Comparison of ENCODE assay signal across 19 cellular contexts in the genomic region with DNA sequence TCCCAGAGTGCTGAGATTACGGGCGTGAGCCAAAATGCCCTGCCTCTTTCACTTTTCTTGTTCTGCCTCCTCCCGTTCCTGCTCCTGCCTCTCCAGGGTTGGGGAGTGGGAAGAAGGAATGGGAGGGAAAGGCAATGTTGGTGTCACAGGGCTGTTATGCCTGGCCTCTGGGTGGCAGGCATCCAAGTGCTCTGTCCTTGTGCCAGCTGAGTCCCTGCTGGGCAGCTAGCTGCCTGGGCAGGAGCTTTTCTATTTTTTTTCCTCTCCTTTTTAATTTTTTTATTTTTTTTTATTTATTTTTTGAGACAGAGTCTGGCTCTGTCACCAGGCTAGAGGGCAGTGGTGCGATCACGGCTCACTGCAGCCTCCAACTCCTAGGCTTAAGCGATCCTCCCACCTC. TPM values are rescaled to one million over a fixed set of nuclear protein-coding genes. Genes with fewer than 3 reads are reported as not detected.
DNase-seq lines count a peak whose midpoint lies in the region; ATAC-seq and TF ChIP-seq lines count a peak whose summit lies in the region.
"Had no signal": no experiment of that assay in that cellular context is flagged by ENCODE, and none has a peak within 500 bp of the region (broad histone marks: within the 10 kb centered on the region; RNA-seq: fewer than 3 reads in every experiment).

No MANE protein-coding gene starts in this region.

- H3K9me3 ChIP-seq in MG63 (no peaks in the 10 kb centered on the region), lower lobe of right lung (no peaks in the 10 kb centered on the region)
- H3K9me3 ChIP-seq: ovary had no signal

- peaks cover 4% of the 10 kb centered on the region; the same call in 1 of the 2 replicates for H3K36me3 ChIP-seq in MG63
- peaks cover 73% of the 10 kb centered on the region for H3K36me3 ChIP-seq in lower lobe of right lung
- H3K36me3 ChIP-seq: ovary had no signal

- DNase-seq in MG63 (peak; percentile 65), cerebellar cortex (ENCODE audit: low spot score) (peak; percentile 63), lower lobe of right lung (peak; percentile 71), superior temporal gyrus (ENCODE audit: extremely low spot score) (peak; percentile 76), NCI-H82 (lab: John Stamatoyannopoulos, UW) (no peak), NCI-H1436 (lab: John Stamatoyannopoulos, UW) (no peak)
- DNase-seq: activated CD4-positive, alpha-beta T cell treated with anti-CD3 and anti-CD28 coated beads, Interleukin-2, amount 10 ng/mL, durations not matched to agents 24 days and 14 days; activated naive CD8-positive, alpha-beta T cell treated with anti-CD3 and anti-CD28 coated beads, Interleukin-2, amount 10 ng/mL, durations not matched to agents 7 days and 5 days; DMS53; immature natural killer cell; NCI-H1436 treated with DMSO at 0.1 percent for 48 hours; NCI-H226 had no signal

- ATAC-seq in lower lobe of right lung (no peak), HG03520 (IDR thresholded peaks at IDR 0.05; ENCODE audit: unreplicated experiment) (no peak), GM19455 (IDR thresholded peaks at IDR 0.05; ENCODE audit: unreplicated experiment) (no peak)

- no peak overlapping the region for H3K27ac ChIP-seq in lower lobe of right lung
- H3K27ac ChIP-seq: HL-60, KMS-11, ovary had no signal

- H3K27me3 ChIP-seq in MG63 (no peaks in the 10 kb centered on the region), lower lobe of right lung (ENCODE audit: low read depth) (no peaks in the 10 kb centered on the region)
- H3K27me3 ChIP-seq: ovary had no signal

- no peak overlapping the region for H3K4me3 ChIP-seq in MG63
- no peak overlapping the region for H3K4me3 ChIP-seq in lower lobe of right lung
- H3K4me3 ChIP-seq: ovary had no signal

- TF ChIP-seq CTCF in lower lobe of right lung (IDR thresholded peaks at IDR 0.05) = no peak

- peaks cover 10% of the 10 kb centered on the region for H3K4me1 ChIP-seq in lower lobe of right lung

- intact Hi-C loops in lower lobe of right lung (cut with DNase I) = no loop called here

RNA-seq across cellular contexts. Expression of gene SAC3D1, which starts 4.1 kb away (rescaled TPM):
- 42.1 and 54.8 TPM in 2 replicates for total RNA-seq in MG63 (2014; rRNA removed; shearing (Covaris generic); ENCODE audit: low replicate concordance)
- total RNA-seq in lower lobe of right lung = 12.6 TPM

RNA-seq across cellular contexts. Expression of gene SNX15, which starts 9.7 kb away (rescaled TPM):
- total RNA-seq in MG63 (2014; rRNA removed; shearing (Covaris generic); ENCODE audit: low replicate concordance) = 11.2 and 18.5 TPM in 2 replicates
- total RNA-seq in lower lobe of right lung = 25.4 TPM

RNA-seq across cellular contexts. Expression of gene NAALADL1, which starts 21.4 kb away (rescaled TPM):
- total RNA-seq in MG63 (2014; rRNA removed; shearing (Covaris generic); ENCODE audit: low replicate concordance) = not detected in 2 replicates
- total RNA-seq in lower lobe of right lung = 12.2 TPM
- total RNA-seq: SK-MEL-5 had no signal

RNA-seq across cellular contexts. Expression of gene ARL2, which starts 23.0 kb away (rescaled TPM):
- total RNA-seq in MG63 (2014; rRNA removed; shearing (Covaris generic); ENCODE audit: low replicate concordance) = 170 and 249 TPM in 2 replicates
- total RNA-seq in lower lobe of right lung = 74.1 TPM

RNA-seq across cellular contexts. Expression of gene BATF2, which starts 40.2 kb away (rescaled TPM):
- 1.3 TPM in 1 of 2 replicates, not detected in the other for total RNA-seq in MG63 (2014; rRNA removed; shearing (Covaris generic); ENCODE audit: low replicate concordance)
- total RNA-seq in lower lobe of right lung = 8.6 TPM
- total RNA-seq: activated CD4-positive, alpha-beta T cell treated with anti-CD3 and anti-CD28 coated beads, Interleukin-2, amount 10 ng/mL, durations not matched to agents 24 days and 14 days; frontal cortex had no signal

Comparison
In these comparisons a context has a peak if more than half of its experiments do, and no peak if none do; other contexts are left out.
1. DNase-seq: peak in MG63 (single experiment), cerebellar cortex (single experiment), lower lobe of right lung (single experiment) and superior temporal gyrus (single experiment); none in NCI-H82 (single experiment) and NCI-H1436 (single experiment).
2. RNA of gene NAALADL1, which starts 21.4 kb away (total RNA-seq): 12.2 TPM in lower lobe of right lung (single experiment); not detected in MG63; every median in the first group is over 10 times any median in the second.